34 cellular contexts compared by ENCODE assay signal in the genomic region with DNA sequence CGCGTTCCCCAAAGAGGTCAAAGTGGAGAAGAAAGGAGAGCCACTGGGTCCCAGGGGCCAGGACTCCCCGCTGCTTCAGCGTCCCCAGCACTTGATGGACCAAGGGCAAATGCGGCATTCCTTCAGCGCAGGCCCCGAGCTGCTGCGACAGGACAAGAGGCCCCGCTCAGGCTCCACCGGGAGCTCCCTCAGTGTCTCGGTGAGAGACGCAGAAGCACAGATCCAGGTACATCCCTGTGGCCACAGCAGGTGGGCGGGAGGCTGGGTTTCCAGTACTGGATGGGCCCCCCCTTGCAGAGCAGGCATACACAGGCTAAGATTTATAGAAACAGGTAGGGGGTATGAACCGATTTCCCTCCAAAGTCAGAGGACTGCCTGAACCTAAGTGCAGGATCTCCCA. TPM values are rescaled to one million over a fixed set of nuclear protein-coding genes. Genes with fewer than 3 reads are reported as not detected.
"Had no signal": no experiment of that assay in that cellular context is flagged by ENCODE, and none has a peak within 500 bp of the region (broad histone marks: within the 10 kb centered on the region; RNA-seq: fewer than 3 reads in every experiment).

No MANE protein-coding gene starts in this region.

- FAIRE-seq: urothelium cell line had no signal

- H3K27ac ChIP-seq: stomach, suprapubic skin, testis, thoracic aorta, thyroid gland, tibial artery, tibial nerve, transverse colon, upper lobe of left lung, upper lobe of right lung, uterus, vagina had no signal

- H3K27me3 Mint-ChIP-seq: type B pancreatic cell had no signal

- H3K36me3 Mint-ChIP-seq: stimulated activated effector memory CD8-positive, alpha-beta T cell treated with anti-CD3 and anti-CD28 coated beads, Interleukin-12 subunit alpha, Interleukin-12 subunit beta, amount 100 ng/mL, for 72 hours; stimulated activated memory B cell treated with anti-CD40 and anti-IgM and Interleukin-4, amounts not matched to agents 10 μg/mL and 1 μg/mL and 100 μg/mL, for 72 hours; stimulated activated naive B cell treated with anti-CD40 and anti-IgM and Interleukin-4, amounts not matched to agents 10 μg/mL and 1 μg/mL and 100 μg/mL, for 72 hours had no signal

- H3K27me3 ChIP-seq: stomach, suprapubic skin, testis, thyroid gland, tibial artery, tibial nerve, transverse colon, upper lobe of left lung, upper lobe of right lung, uterus, vagina had no signal

- H3K36me3 ChIP-seq: suprapubic skin, thoracic aorta, thyroid gland, tibial nerve, uterus, vagina had no signal

- H3K4me1 ChIP-seq: stomach, suprapubic skin, testis, thyroid gland, tibial artery, tibial nerve, transverse colon, upper lobe of left lung, upper lobe of right lung, uterus, vagina had no signal

- DNase-seq: stimulated activated CD4-positive, alpha-beta T cell treated with anti-CD3 and anti-CD28 coated beads, Interleukin-2, amount 100 ng/mL, for 48 hours; stimulated activated CD4-positive, alpha-beta T cell treated with anti-CD3 and anti-CD28 coated beads, Interleukin-4, amount 100 ng/mL, for 1 hour; stimulated activated CD4-positive, alpha-beta T cell treated with anti-CD3 and anti-CD28 coated beads, Interleukin-4, amount 100 ng/mL, for 24 hours; stimulated activated CD4-positive, alpha-beta T cell treated with anti-CD3 and anti-CD28 coated beads, Interleukin-4, amount 100 ng/mL, for 4 hours; stimulated activated CD8-positive, alpha-beta memory T cell treated with anti-CD3 and anti-CD28 coated beads, Interleukin-4, amount 100 ng/mL, for 48 hours; stimulated activated naive B cell treated with anti-CD40 and anti-IgM and Interleukin-4, amounts not matched to agents 10 μg/mL and 1 μg/mL and 100 μg/mL, for 72 hours; stimulated activated naive CD4-positive, alpha-beta T cell; stimulated activated naive CD4-positive, alpha-beta T cell treated with Interleukin-2 at 50 U/mL for 16 hours; stimulated activated naive CD8-positive, alpha-beta T cell treated with anti-CD3 and anti-CD28 coated beads, Interleukin-15, amount 100 ng/mL, for 72 hours; stimulated activated naive CD8-positive, alpha-beta T cell treated with anti-CD3 and anti-CD28 coated beads, Interleukin-15, Interleukin-2, amounts not matched to agents 100 U/mL and 50 U/mL, for 24 hours; stomach; substantia nigra; testis; thyroid gland; tibial artery; transverse colon; trophoblast cell; upper lobe of right lung; uterus had no signal

- H3K4me3 ChIP-seq: stomach, suprapubic skin, testis, thoracic aorta, thyroid gland, tibial artery, tibial nerve, transverse colon, upper lobe of left lung, upper lobe of right lung, uterus, vagina had no signal

- H3K4me1 Mint-ChIP-seq: stimulated activated effector memory CD8-positive, alpha-beta T cell treated with anti-CD3 and anti-CD28 coated beads, Interleukin-12 subunit alpha, Interleukin-12 subunit beta, amount 100 ng/mL, for 72 hours; stimulated activated memory B cell treated with anti-CD40 and anti-IgM and Interleukin-4, amounts not matched to agents 10 μg/mL and 1 μg/mL and 100 μg/mL, for 72 hours; stimulated activated naive CD8-positive, alpha-beta T cell treated with anti-CD3 and anti-CD28 coated beads, Interleukin-15, amount 100 ng/mL, for 72 hours had no signal

- H3K9me3 ChIP-seq: stomach, suprapubic skin, testis, thoracic aorta, thyroid gland, tibial artery, tibial nerve, transverse colon, upper lobe of left lung, upper lobe of right lung, uterus, vagina had no signal

- H3K27ac Mint-ChIP-seq: stimulated activated effector memory CD8-positive, alpha-beta T cell treated with anti-CD3 and anti-CD28 coated beads, Interleukin-12 subunit alpha, Interleukin-12 subunit beta, amount 100 ng/mL, for 72 hours; stimulated activated memory B cell treated with anti-CD40 and anti-IgM and Interleukin-4, amounts not matched to agents 10 μg/mL and 1 μg/mL and 100 μg/mL, for 72 hours; stimulated activated naive B cell treated with anti-CD40 and anti-IgM and Interleukin-4, amounts not matched to agents 10 μg/mL and 1 μg/mL and 100 μg/mL, for 72 hours; stimulated activated naive CD8-positive, alpha-beta T cell treated with anti-CD3 and anti-CD28 coated beads, Interleukin-15, Interleukin-2, amounts not matched to agents 100 ng/mL and 50 ng/mL, for 24 hours; type B pancreatic cell had no signal

- H3K4me3 Mint-ChIP-seq: stimulated activated effector memory CD8-positive, alpha-beta T cell treated with anti-CD3 and anti-CD28 coated beads, Interleukin-12 subunit alpha, Interleukin-12 subunit beta, amount 100 ng/mL, for 72 hours; stimulated activated memory B cell treated with anti-CD40 and anti-IgM and Interleukin-4, amounts not matched to agents 10 μg/mL and 1 μg/mL and 100 μg/mL, for 72 hours; stimulated activated naive B cell treated with anti-CD40 and anti-IgM and Interleukin-4, amounts not matched to agents 10 μg/mL and 1 μg/mL and 100 μg/mL, for 72 hours; stimulated activated naive CD8-positive, alpha-beta T cell treated with anti-CD3 and anti-CD28 coated beads, Interleukin-15, amount 100 ng/mL, for 72 hours; stimulated activated naive CD8-positive, alpha-beta T cell treated with anti-CD3 and anti-CD28 coated beads, Interleukin-15, Interleukin-2, amounts not matched to agents 100 ng/mL and 50 ng/mL, for 24 hours; type B pancreatic cell had no signal

- H3K9me3 Mint-ChIP-seq: stimulated activated effector memory CD8-positive, alpha-beta T cell treated with anti-CD3 and anti-CD28 coated beads, Interleukin-12 subunit alpha, Interleukin-12 subunit beta, amount 100 ng/mL, for 72 hours; stimulated activated memory B cell treated with anti-CD40 and anti-IgM and Interleukin-4, amounts not matched to agents 10 μg/mL and 1 μg/mL and 100 μg/mL, for 72 hours; stimulated activated naive B cell treated with anti-CD40 and anti-IgM and Interleukin-4, amounts not matched to agents 10 μg/mL and 1 μg/mL and 100 μg/mL, for 72 hours; stimulated activated naive CD8-positive, alpha-beta T cell treated with anti-CD3 and anti-CD28 coated beads, Interleukin-15, amount 100 ng/mL, for 72 hours; stimulated activated naive CD8-positive, alpha-beta T cell treated with anti-CD3 and anti-CD28 coated beads, Interleukin-15, Interleukin-2, amounts not matched to agents 100 ng/mL and 50 ng/mL, for 24 hours; type B pancreatic cell had no signal

RNA-seq across cellular contexts. Expression of gene SMIM28, which starts 42.7 kb away (rescaled TPM):
- total RNA-seq: stomach, subcutaneous adipose tissue, suprapubic skin, temporal lobe, testis, thoracic aorta, thyroid gland, tibial nerve, upper lobe of left lung, upper lobe of right lung, ureter, urinary bladder, uterus, vagina had no signal
- polyA plus RNA-seq: stomach, thymus, urinary bladder had no signal
